Comparison of ENCODE assay signal across 2 cellular contexts in genomic region chr1:3548156-3548893, GRCh38.
TF ChIP-seq lines count a peak whose summit lies in the region.

No MANE protein-coding gene starts in this region.

TF ChIP-seq in IMR-90, 13 proteins besides CTCF, POLR2A, EP300 and RAD21:
- peak; percentile 17 for TF ChIP-seq RCOR1 (IDR thresholded peaks at IDR 0.05; ENCODE audit: insufficient replicate concordance, low read length)
- no peak for TF ChIP-seq BHLHE40 (IDR thresholded peaks at IDR 0.05; ENCODE audit: low read depth, low read length)
- TF ChIP-seq MAZ (IDR thresholded peaks at IDR 0.05; ENCODE audit: borderline replicate concordance, low read depth, low read length) = peak; percentile 41; the same call in 1 of the 2 replicates
TF ChIP-seq in IMR-90: peak in this region for 2.

TF ChIP-seq in HepG2, 621 proteins besides CTCF, POLR2A, EP300 and RAD21:
- TF ChIP-seq ZNF841 (CRISPR knock-in tag; IDR thresholded peaks at IDR 0.05; ENCODE audit: borderline replicate concordance) (no peak), RBFOX2 (IDR thresholded peaks at IDR 0.05; ENCODE audit: low read depth, low read length) (peak; percentile 48; the same call in 1 of the 2 replicates), AGO2 (optimal IDR thresholded peaks at IDR 0.05; ENCODE audit: low read depth, low read length) (peak; percentile 56), FOXK2 (IDR thresholded peaks at IDR 0.05) (no peak), NFE2 (CRISPR knock-in tag; IDR thresholded peaks at IDR 0.05) (no peak), ZNF512 (CRISPR knock-in tag; IDR thresholded peaks at IDR 0.05) (no peak)
